1 cellular context compared by ENCODE assay signal in genomic region chr5:114308017-114308416, GRCh38.
TF ChIP-seq lines count a peak whose summit lies in the region.

No MANE protein-coding gene starts in this region.

TF ChIP-seq in GM23338, 12 proteins besides CTCF, POLR2A, EP300 and RAD21 (continued from another document):
- TF ChIP-seq ZNF462 (CRISPR knock-in tag; IDR thresholded peaks at IDR 0.05) (peak; percentile 81), NANOG (IDR thresholded peaks at IDR 0.05; ENCODE audit: borderline replicate concordance) (0 out of 2 replicates have a peak, but pooled peaks have one; percentile 18), CREB1 (CRISPR knock-in tag; IDR thresholded peaks at IDR 0.05; ENCODE audit: low read depth) (peak; percentile 17; the same call in 1 of the 2 replicates), JUNB (IDR thresholded peaks at IDR 0.05; ENCODE audit: unreplicated experiment) (no peak), ETS1 (IDR thresholded peaks at IDR 0.05) (no peak), STAT1 (IDR thresholded peaks at IDR 0.05; ENCODE audit: unreplicated experiment) (no peak), ZNF114 (CRISPR knock-in tag; IDR thresholded peaks at IDR 0.05) (no peak), ZNF331 (CRISPR knock-in tag; IDR thresholded peaks at IDR 0.05; ENCODE audit: low read depth) (no peak), EZH2phosphoT487 (IDR thresholded peaks at IDR 0.05; ENCODE audit: unreplicated experiment) (no peak)
